Comparison of ENCODE assay signal across 8 cellular contexts in genomic region chr6:16239090-16239797, GRCh38. TPM values are rescaled to one million over a fixed set of nuclear protein-coding genes. Genes with fewer than 3 reads are reported as not detected.
DNase-seq lines count a peak whose midpoint lies in the region; ATAC-seq and TF ChIP-seq lines count a peak whose summit lies in the region.

No MANE protein-coding gene starts in this region.

- H3K9me3 ChIP-seq in esophagus squamous epithelium (no peaks in the 10 kb centered on the region), mucosa of descending colon (no peaks in the 10 kb centered on the region)

- DNase-seq in GM12865 (ENCODE audit: low read depth) (no peak), Kasumi-1 (lab: John Stamatoyannopoulos, UW) (peak; percentile 31 to 40), esophagus squamous epithelium (lab: John Stamatoyannopoulos, UW) (no peak), mucosa of descending colon (peak; percentile 68 to 76 (median 71)), type B pancreatic cell (ENCODE audit: extremely low spot score, unreplicated experiment) (no peak), Ammon's horn (ENCODE audit: low spot score) (no peak)
- peak; percentile 15 to 23 for DNase-seq in activated CD4-positive, alpha-beta T cell treated with anti-CD3 and anti-CD28 coated beads, Interleukin-2, amount 50 U/mL, for 48 hours

- H3K36me3 Mint-ChIP-seq in type B pancreatic cell, result no peaks in the 10 kb centered on the region

- 12 to 13% methylated on average over 21 to 23 of the region's 27 CpGs for WGBS in esophagus squamous epithelium, 2 donors

- no peak for TF ChIP-seq POLR2A in esophagus squamous epithelium (IDR thresholded peaks at IDR 0.05)

- H3K4me3 Mint-ChIP-seq in type B pancreatic cell, result peak overlapping the region; percentile 90

- no peaks in the 10 kb centered on the region for H3K9me3 Mint-ChIP-seq in type B pancreatic cell

- H3K4me3 ChIP-seq in GM12865 (ENCODE audit: low read depth, low read length) (peak overlapping the region; percentile 52), esophagus squamous epithelium (peak overlapping the region; percentile 35 to 73 (median 66)), mucosa of descending colon (peak overlapping the region; percentile 19)

- TF ChIP-seq CTCF in GM12865 (IDR thresholded peaks at IDR 0.05; ENCODE audit: insufficient read depth, low read depth, low read length, missing control alignments), result no peak
- peak in 4 of 6 experiments; percentile 22 to 37 (median 28) for TF ChIP-seq CTCF in esophagus squamous epithelium (IDR thresholded peaks at IDR 0.05)
- no peak for TF ChIP-seq CTCF in mucosa of descending colon (IDR thresholded peaks at IDR 0.05)
- TF ChIP-seq CTCF in type B pancreatic cell (conservative IDR thresholded peaks at IDR 0.05), result peak; percentile 42

- H3K4me1 ChIP-seq in esophagus squamous epithelium (peaks cover 15 to 75% (median 27%) of the 10 kb centered on the region in 3 donors), mucosa of descending colon (ENCODE audit: low read depth) (peaks cover 12% of the 10 kb centered on the region)

- no peaks in the 10 kb centered on the region for H3K36me3 ChIP-seq in esophagus squamous epithelium
- no peaks in the 10 kb centered on the region for H3K36me3 ChIP-seq in mucosa of descending colon (ENCODE audit: low read depth)

- peak overlapping the region; percentile 58 for H3K27ac Mint-ChIP-seq in type B pancreatic cell

- H3K27ac ChIP-seq in esophagus squamous epithelium, result peak overlapping the region; percentile 3 to 77 (median 73)

- peak; percentile 83 for ATAC-seq in mucosa of descending colon
- ATAC-seq in HG03378 (IDR thresholded peaks at IDR 0.05; ENCODE audit: unreplicated experiment), result no peak

- H3K27me3 ChIP-seq in esophagus squamous epithelium, result peaks cover 0 to 7% (median 0%) of the 10 kb centered on the region in 4 donors

- intact Hi-C loops in esophagus squamous epithelium (cut with DNase I) (no loop called here), mucosa of descending colon (cut with DNase I, micrococcal nuclease) (no loop called here)

- peaks cover 31% of the 10 kb centered on the region for H3K4me1 Mint-ChIP-seq in type B pancreatic cell (ENCODE audit: unreplicated experiment)

- H3K27me3 Mint-ChIP-seq in type B pancreatic cell, result peaks cover 27% of the 10 kb centered on the region

RNA-seq across cellular contexts. Expression of gene GMPR, which starts 0.9 kb away (rescaled TPM):
- total RNA-seq in esophagus squamous epithelium (1 to 10 TPM in 2 of 4 donors, under 1 TPM in 2; 0.53 to 6.3 (median 1.6) TPM), mucosa of descending colon (1 to 10 TPM; 2.0 to 9.2 (median 3.9) TPM), type B pancreatic cell (ENCODE audit: low replicate concordance) (1.8 and 3.8 TPM in 2 replicates)

Comparison
In these comparisons a context has a peak if more than half of its experiments do, and no peak if none do; other contexts are left out.
1. DNase-seq: peak in Kasumi-1 (2 of 2), activated CD4-positive, alpha-beta T cell treated with anti-CD3 and anti-CD28 coated beads, Interleukin-2, amount 50 U/mL, for 48 hours (2 of 2) and mucosa of descending colon (3 of 3); none in GM12865 (single experiment), esophagus squamous epithelium (single experiment), type B pancreatic cell (single experiment) and Ammon's horn (single experiment).
2. CTCF ChIP-seq: peak in esophagus squamous epithelium (4 of 6) and type B pancreatic cell (single experiment); none in GM12865 (single experiment) and mucosa of descending colon (single experiment).
3. Peak in every context shown above with its lines, with median percentiles within 50 percentile points of each other: H3K4me3 ChIP-seq.